ENCODE assay signal across 13 cellular contexts in genomic region chr12:40551466-40551865, GRCh38.
DNase-seq lines count a peak whose midpoint lies in the region; ATAC-seq and TF ChIP-seq lines count a peak whose summit lies in the region.
"Had no signal": no experiment of that assay in that cellular context is flagged by ENCODE, and none has a peak within 500 bp of the region (broad histone marks: within the 10 kb centered on the region; RNA-seq: fewer than 3 reads in every experiment).

No MANE protein-coding gene starts in this region.

- H3K4me3 ChIP-seq in epithelial cell of esophagus (ENCODE audit: low read length), result no peak overlapping the region
- H3K4me3 ChIP-seq in dorsolateral prefrontal cortex, result no peak overlapping the region

- no peaks in the 10 kb centered on the region for H3K27me3 ChIP-seq in dorsolateral prefrontal cortex
- H3K27me3 ChIP-seq: BE2C had no signal

- H3K27ac ChIP-seq in dorsolateral prefrontal cortex, result peak overlapping the region in 2 of 59 donors; percentile 24 to 28
- H3K27ac ChIP-seq: C4-2B had no signal

- no peak for TF ChIP-seq CTCF in epithelial cell of esophagus (IDR thresholded peaks at IDR 0.05; ENCODE audit: insufficient read depth, low read depth, low read length, missing control alignments)
- no peak for TF ChIP-seq CTCF in dorsolateral prefrontal cortex (IDR thresholded peaks at IDR 0.05 in 54 of 56, conservative IDR thresholded peaks at IDR 0.05 in 2 of 56; ENCODE audit: low read depth in 1 of 56, partially characterized antibody in 56 of 56)

- intact Hi-C loops in dorsolateral prefrontal cortex (cut with DNase I), result no loop called here

- no peak for ATAC-seq in GM21825 (IDR thresholded peaks at IDR 0.05; ENCODE audit: unreplicated experiment)

- peak; percentile 81 for DNase-seq in HCEC 1CT
- peak; percentile 12 for DNase-seq in epithelial cell of esophagus (ENCODE audit: low read depth)
- DNase-seq in fibroblast of peridontal ligament (ENCODE audit: extremely low read depth), result peak; percentile 1
- no peak for DNase-seq in dorsolateral prefrontal cortex
- DNase-seq in activated CD8-positive, alpha-beta memory T cell treated with anti-CD3 and anti-CD28 coated beads, Interleukin-2, amount 50 U/mL, for 48 hours, result no peak
- DNase-seq: ACHN; BE2C; Caco-2; CD4-positive, alpha-beta T cell; GOT3; H7 had no signal

Comparison
In these comparisons a context has a peak if more than half of its experiments do, and no peak if none do; other contexts are left out.
1. DNase-seq: peak in HCEC 1CT (single experiment), epithelial cell of esophagus (single experiment) and fibroblast of peridontal ligament (single experiment); none in dorsolateral prefrontal cortex (0 of 10) and activated CD8-positive, alpha-beta memory T cell treated with anti-CD3 and anti-CD28 coated beads, Interleukin-2, amount 50 U/mL, for 48 hours (single experiment).